ENCODE assay signal across 8 cellular contexts in genomic region chr14:58243790-58244555, GRCh38.
DNase-seq lines count a peak whose midpoint lies in the region; ATAC-seq and TF ChIP-seq lines count a peak whose summit lies in the region.

No MANE protein-coding gene starts in this region.

- H3K36me3 Mint-ChIP-seq in activated naive CD8-positive, alpha-beta T cell treated with anti-CD3 and anti-CD28 coated beads, Interleukin-2, amount 50 U/mL, for 24 hours (ENCODE audit: low read depth): peaks cover 18% of the 10 kb centered on the region
- peaks cover 49% of the 10 kb centered on the region for H3K36me3 Mint-ChIP-seq in stimulated activated effector memory CD8-positive, alpha-beta T cell treated with anti-CD3 and anti-CD28 coated beads, Interleukin-12 subunit alpha, Interleukin-12 subunit beta, amount 100 ng/mL, for 72 hours

- peak; percentile 19 for ATAC-seq in GM18508 (IDR thresholded peaks at IDR 0.05; ENCODE audit: insufficient read depth, unreplicated experiment)
- ATAC-seq in HG02973 (IDR thresholded peaks at IDR 0.05; ENCODE audit: unreplicated experiment): peak; percentile 30
- ATAC-seq in activated naive CD8-positive, alpha-beta T cell treated with anti-CD3 and anti-CD28 coated beads, Interleukin-2, amount 50 U/mL, for 24 hours: peak; percentile 15
- peak; percentile 31 for ATAC-seq in stimulated activated effector memory CD8-positive, alpha-beta T cell treated with anti-CD3 and anti-CD28 coated beads, Interleukin-12 subunit alpha, Interleukin-12 subunit beta, amount 100 ng/mL, for 72 hours

- peaks cover 52% of the 10 kb centered on the region for H3K4me1 Mint-ChIP-seq in activated naive CD8-positive, alpha-beta T cell treated with anti-CD3 and anti-CD28 coated beads, Interleukin-2, amount 50 U/mL, for 24 hours
- H3K4me1 Mint-ChIP-seq in stimulated activated effector memory CD8-positive, alpha-beta T cell treated with anti-CD3 and anti-CD28 coated beads, Interleukin-12 subunit alpha, Interleukin-12 subunit beta, amount 100 ng/mL, for 72 hours: peaks cover 40% of the 10 kb centered on the region

- CTCF ChIA-PET in AG04449 (lab: Yijun Ruan, JAX): interaction anchor here (0.7 to 1.5 kb wide), 4 partner anchors 21 to 135 kb away, joined by 3 to 5 read pairs (median 4); no protein-coding TSS in a partner anchor

- peaks cover 8% of the 10 kb centered on the region for H3K4me1 ChIP-seq in iPS-15b (ENCODE audit: control insufficient read depth, insufficient read depth, low read length)

- no peaks in the 10 kb centered on the region for H3K9me3 Mint-ChIP-seq in activated naive CD8-positive, alpha-beta T cell treated with anti-CD3 and anti-CD28 coated beads, Interleukin-2, amount 50 U/mL, for 24 hours
- H3K9me3 Mint-ChIP-seq in stimulated activated effector memory CD8-positive, alpha-beta T cell treated with anti-CD3 and anti-CD28 coated beads, Interleukin-12 subunit alpha, Interleukin-12 subunit beta, amount 100 ng/mL, for 72 hours: no peaks in the 10 kb centered on the region

- peak overlapping the region; percentile 91 for H3K27ac Mint-ChIP-seq in activated naive CD8-positive, alpha-beta T cell treated with anti-CD3 and anti-CD28 coated beads, Interleukin-2, amount 50 U/mL, for 24 hours
- H3K27ac Mint-ChIP-seq in stimulated activated effector memory CD8-positive, alpha-beta T cell treated with anti-CD3 and anti-CD28 coated beads, Interleukin-12 subunit alpha, Interleukin-12 subunit beta, amount 100 ng/mL, for 72 hours: peak overlapping the region; percentile 100

- peak overlapping the region; percentile 72 for H3K9ac ChIP-seq in iPS-15b (ENCODE audit: low read depth, low read length)

- DNase-seq in AG04449 (ENCODE audit: low read depth, low spot score): no peak
- peak; percentile 12 for DNase-seq in NCI-H345 (lab: John Stamatoyannopoulos, UW)
- DNase-seq in activated naive CD8-positive, alpha-beta T cell treated with anti-CD3 and anti-CD28 coated beads, Interleukin-2, amount 50 U/mL, for 24 hours: no peak
- DNase-seq in stimulated activated effector memory CD8-positive, alpha-beta T cell treated with anti-CD3 and anti-CD28 coated beads, Interleukin-12 subunit alpha, Interleukin-12 subunit beta, amount 100 ng/mL, for 72 hours (ENCODE audit: low spot score in 2 of 2): no peak
- DNase-seq in posterior cingulate gyrus: no peak

- H3K27me3 Mint-ChIP-seq in activated naive CD8-positive, alpha-beta T cell treated with anti-CD3 and anti-CD28 coated beads, Interleukin-2, amount 50 U/mL, for 24 hours: peaks cover 3% of the 10 kb centered on the region

- TF ChIP-seq CTCF in AG04449 (IDR thresholded peaks at IDR 0.05; ENCODE audit: insufficient read depth, low read length, missing control alignments): no peak

- H3K4me3 Mint-ChIP-seq in activated naive CD8-positive, alpha-beta T cell treated with anti-CD3 and anti-CD28 coated beads, Interleukin-2, amount 50 U/mL, for 24 hours: peak overlapping the region; percentile 87
- H3K4me3 Mint-ChIP-seq in stimulated activated effector memory CD8-positive, alpha-beta T cell treated with anti-CD3 and anti-CD28 coated beads, Interleukin-12 subunit alpha, Interleukin-12 subunit beta, amount 100 ng/mL, for 72 hours: peak overlapping the region; percentile 96

- H3K27me3 ChIP-seq in iPS-15b (ENCODE audit: control insufficient read depth, insufficient read depth, low read length): no peaks in the 10 kb centered on the region

- no peaks in the 10 kb centered on the region for H3K9me3 ChIP-seq in iPS-15b (ENCODE audit: control insufficient read depth, insufficient read depth, low read length)

- H3K4me3 ChIP-seq in AG04449 (ENCODE audit: low read depth, low read length): peak overlapping the region; percentile 55
- H3K4me3 ChIP-seq in iPS-15b (ENCODE audit: low read depth, low read length): peak overlapping the region; percentile 72

- intact Hi-C loops in posterior cingulate gyrus (cut with DNase I): loop anchor here (1.0 kb wide), 1 partner anchor 53 kb away; no protein-coding TSS in a partner anchor

- POLR2A ChIA-PET in AG04449 (lab: Yijun Ruan, JAX): interaction anchor here (1.7 kb wide), 1 partner anchor 54 kb away, joined by 6 read pairs; the partner anchor contains the start of gene ARID4A

- no peaks in the 10 kb centered on the region for H3K36me3 ChIP-seq in iPS-15b (ENCODE audit: control insufficient read depth, insufficient read depth, low read length)
